ENCODE assay signal across 27 cellular contexts in the genomic region with DNA sequence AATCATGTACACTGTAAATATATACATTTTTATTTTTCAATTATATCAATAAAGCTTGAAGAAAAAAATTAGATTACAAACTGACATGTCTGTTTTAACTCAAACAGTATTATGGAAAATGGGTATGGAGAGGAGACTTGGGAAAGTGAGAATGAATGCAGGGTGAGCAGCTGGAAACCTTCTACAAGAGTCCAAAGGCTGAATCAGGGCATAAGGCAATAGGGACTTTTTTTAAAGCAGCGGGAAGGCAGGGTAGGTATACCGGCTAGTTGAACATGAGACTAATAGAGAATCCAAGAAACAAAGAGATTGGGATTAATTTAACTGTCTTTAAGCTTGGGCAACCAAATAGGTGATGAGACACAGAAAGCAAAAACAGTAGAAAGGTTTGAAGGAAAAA.
"Had no signal": no experiment of that assay in that cellular context is flagged by ENCODE, and none has a peak within 500 bp of the region (broad histone marks: within the 10 kb centered on the region; RNA-seq: fewer than 3 reads in every experiment).

No MANE protein-coding gene starts in this region.

- H3K27ac ChIP-seq: stomach, suprapubic skin, testis, thoracic aorta, thyroid gland, tibial artery, tibial nerve, transverse colon, upper lobe of left lung, upper lobe of right lung, uterus, vagina had no signal

- DNase-seq: stimulated activated CD4-positive, alpha-beta T cell treated with anti-CD3 and anti-CD28 coated beads, Interleukin-2, amount 100 ng/mL, for 48 hours; stimulated activated CD4-positive, alpha-beta T cell treated with anti-CD3 and anti-CD28 coated beads, Interleukin-4, amount 100 ng/mL, for 1 hour; stimulated activated CD4-positive, alpha-beta T cell treated with anti-CD3 and anti-CD28 coated beads, Interleukin-4, amount 100 ng/mL, for 24 hours; stimulated activated CD4-positive, alpha-beta T cell treated with anti-CD3 and anti-CD28 coated beads, Interleukin-4, amount 100 ng/mL, for 4 hours; stimulated activated CD8-positive, alpha-beta memory T cell treated with anti-CD3 and anti-CD28 coated beads, Interleukin-4, amount 100 ng/mL, for 48 hours; stimulated activated naive B cell treated with anti-CD40 and anti-IgM and Interleukin-4, amounts not matched to agents 10 μg/mL and 1 μg/mL and 100 μg/mL, for 72 hours; stimulated activated naive CD4-positive, alpha-beta T cell; stimulated activated naive CD4-positive, alpha-beta T cell treated with Interleukin-2 at 50 U/mL for 16 hours; stimulated activated naive CD8-positive, alpha-beta T cell treated with anti-CD3 and anti-CD28 coated beads, Interleukin-15, amount 100 ng/mL, for 72 hours; stimulated activated naive CD8-positive, alpha-beta T cell treated with anti-CD3 and anti-CD28 coated beads, Interleukin-15, Interleukin-2, amounts not matched to agents 100 U/mL and 50 U/mL, for 24 hours; stomach; substantia nigra; testis; thyroid gland; tibial artery; transverse colon; trophoblast cell; upper lobe of left lung; upper lobe of right lung; uterus had no signal

- H3K4me3 ChIP-seq: stomach, suprapubic skin, testis, thoracic aorta, thyroid gland, tibial artery, tibial nerve, transverse colon, upper lobe of left lung, upper lobe of right lung, uterus, vagina had no signal

- H3K9me3 ChIP-seq: stomach, suprapubic skin, testis, thoracic aorta, thyroid gland, tibial artery, tibial nerve, transverse colon, upper lobe of left lung, upper lobe of right lung, uterus, vagina had no signal

- H3K4me1 ChIP-seq: testis, thyroid gland, transverse colon, upper lobe of right lung, vagina had no signal

- H3K27me3 ChIP-seq: stomach, suprapubic skin, testis, thyroid gland, tibial artery, tibial nerve, transverse colon, upper lobe of left lung, upper lobe of right lung, uterus, vagina had no signal

- FAIRE-seq: urothelium cell line had no signal

- ATAC-seq: stimulated activated effector memory CD8-positive, alpha-beta T cell treated with anti-CD3 and anti-CD28 coated beads, Interleukin-12 subunit alpha, Interleukin-12 subunit beta, amount 100 ng/mL, for 72 hours; stimulated activated memory B cell treated with anti-CD40 and anti-IgM and Interleukin-4, amounts not matched to agents 10 μg/mL and 1 μg/mL and 100 μg/mL, for 72 hours; stimulated activated naive B cell treated with anti-CD40 and anti-IgM and Interleukin-4, amounts not matched to agents 10 μg/mL and 1 μg/mL and 100 μg/mL, for 72 hours; stimulated activated naive CD8-positive, alpha-beta T cell treated with anti-CD3 and anti-CD28 coated beads, Interleukin-15, amount 100 ng/mL, for 72 hours; stimulated activated naive CD8-positive, alpha-beta T cell treated with anti-CD3 and anti-CD28 coated beads, Interleukin-15, Interleukin-2, amounts not matched to agents 100 U/mL and 50 U/mL, for 24 hours; upper lobe of right lung had no signal

- H3K36me3 ChIP-seq: stomach, suprapubic skin, thoracic aorta, thyroid gland, tibial artery, tibial nerve, transverse colon, upper lobe of left lung, upper lobe of right lung, uterus, vagina had no signal
